ENCODE assay signal across 8 cellular contexts in genomic region chr13:30307194-30307965, GRCh38. TPM values are rescaled to one million over a fixed set of nuclear protein-coding genes. Genes with fewer than 3 reads are reported as not detected.
DNase-seq lines count a peak whose midpoint lies in the region; TF ChIP-seq lines count a peak whose summit lies in the region.

KATNAL1 (minus strand) TSS chr13:30307551; CDS start chr13:30283777, 23,774 bp downstream.

- H3K4me3 ChIP-seq in H7 (ENCODE audit: insufficient read depth, low read depth, low read length) (peak within 1 kb of the TSS; percentile 87), thymus (ENCODE audit: low read length) (peak within 1 kb of the TSS; percentile 98)

- H3K4me3 Mint-ChIP-seq in activated naive CD4-positive, alpha-beta T cell treated with anti-CD3 and anti-CD28 coated beads, Interleukin-2, amount 10 ng/mL, durations not matched to agents 7 days and 5 days: peak within 1 kb of the TSS; percentile 81
- H3K4me3 Mint-ChIP-seq in glutamatergic neuron (ENCODE audit: unreplicated experiment) (peak within 1 kb of the TSS; percentile 93), osteocyte (ENCODE audit: unreplicated experiment) (peak within 1 kb of the TSS; percentile 86)

- H3K4me1 Mint-ChIP-seq in activated naive CD4-positive, alpha-beta T cell treated with anti-CD3 and anti-CD28 coated beads, Interleukin-2, amount 10 ng/mL, durations not matched to agents 7 days and 5 days: peaks cover 51% of the 10 kb centered on the region
- H3K4me1 Mint-ChIP-seq in glutamatergic neuron (ENCODE audit: low read depth, unreplicated experiment): peaks cover 15% of the 10 kb centered on the region
- peaks cover 52% of the 10 kb centered on the region for H3K4me1 Mint-ChIP-seq in osteocyte (ENCODE audit: unreplicated experiment)

- in situ Hi-C loops in SK-MEL-5 (cut with HindIII; ENCODE audit: low pct_unique_long_range_greater_than_20kb, low sequenced_read_pairs): no loop called here

- peak within 1 kb of the TSS; percentile 84 for H3K27ac Mint-ChIP-seq in activated naive CD4-positive, alpha-beta T cell treated with anti-CD3 and anti-CD28 coated beads, Interleukin-2, amount 10 ng/mL, durations not matched to agents 7 days and 5 days
- H3K27ac Mint-ChIP-seq in glutamatergic neuron (ENCODE audit: unreplicated experiment) (peak within 1 kb of the TSS; percentile 94), osteocyte (ENCODE audit: unreplicated experiment) (peak within 1 kb of the TSS; percentile 74)

- CTCF ChIA-PET in activated naive CD4-positive, alpha-beta T cell treated with anti-CD3 and anti-CD28 coated beads, Interleukin-2, amount 10 ng/mL, durations not matched to agents 7 days and 5 days (lab: Charles Lee): interaction anchor here (0.8 to 1.4 kb wide), 4 partner anchors 39 to 175 kb away, joined by 3 to 5 read pairs (median 4); no protein-coding TSS in a partner anchor

- WGBS in thymus: 1% methylated on average over 71 of the region's 71 CpGs

- TF ChIP-seq CTCF in glutamatergic neuron (IDR thresholded peaks at IDR 0.05; ENCODE audit: partially characterized antibody, unreplicated experiment) (no peak), osteocyte (IDR thresholded peaks at IDR 0.05) (no peak)

- H3K36me3 Mint-ChIP-seq in activated naive CD4-positive, alpha-beta T cell treated with anti-CD3 and anti-CD28 coated beads, Interleukin-2, amount 10 ng/mL, durations not matched to agents 7 days and 5 days: peaks cover 3% of the 10 kb centered on the region
- H3K36me3 Mint-ChIP-seq in glutamatergic neuron (ENCODE audit: unreplicated experiment) (no peaks in the 10 kb centered on the region), osteocyte (ENCODE audit: unreplicated experiment) (peaks cover 2% of the 10 kb centered on the region)

- H3K27me3 Mint-ChIP-seq in activated naive CD4-positive, alpha-beta T cell treated with anti-CD3 and anti-CD28 coated beads, Interleukin-2, amount 10 ng/mL, durations not matched to agents 7 days and 5 days: peaks cover 3% of the 10 kb centered on the region
- H3K27me3 Mint-ChIP-seq in glutamatergic neuron (ENCODE audit: unreplicated experiment) (peaks cover 2% of the 10 kb centered on the region), osteocyte (ENCODE audit: unreplicated experiment) (no peaks in the 10 kb centered on the region)

- no peaks in the 10 kb centered on the region for H3K27me3 ChIP-seq in H7 (ENCODE audit: control insufficient read depth, insufficient read depth, low read length)
- H3K27me3 ChIP-seq in thymus (ENCODE audit: control insufficient read depth, insufficient read depth): no peaks in the 10 kb centered on the region

- H3K9me3 Mint-ChIP-seq in activated naive CD4-positive, alpha-beta T cell treated with anti-CD3 and anti-CD28 coated beads, Interleukin-2, amount 10 ng/mL, durations not matched to agents 7 days and 5 days: no peaks in the 10 kb centered on the region
- H3K9me3 Mint-ChIP-seq in glutamatergic neuron (ENCODE audit: unreplicated experiment): no peaks in the 10 kb centered on the region
- H3K9me3 Mint-ChIP-seq in osteocyte (ENCODE audit: unreplicated experiment): no peaks in the 10 kb centered on the region

- no peaks in the 10 kb centered on the region for H3K9me3 ChIP-seq in thymus (ENCODE audit: control insufficient read depth)

- DNase-seq in GF-D8 (lab: John Stamatoyannopoulos, UW) (peak; percentile 51), H7 (peak; percentile 91), M059J (ENCODE audit: low read depth) (peak; percentile 76), SK-MEL-5 (ENCODE audit: low read depth, low spot score) (peak; percentile 70), glutamatergic neuron (peak; percentile 91), osteocyte (ENCODE audit: extremely low spot score, unreplicated experiment) (peak; percentile 89)
- peak; percentile 84 for DNase-seq in activated naive CD4-positive, alpha-beta T cell treated with anti-CD3 and anti-CD28 coated beads, Interleukin-2, amount 10 ng/mL, durations not matched to agents 7 days and 5 days

- no peaks in the 10 kb centered on the region for H3K36me3 ChIP-seq in H7 (replicated peaks; ENCODE audit: control insufficient read depth, insufficient read depth, low read length)
- H3K36me3 ChIP-seq in thymus (ENCODE audit: control insufficient read depth, insufficient read depth): peaks cover 3% of the 10 kb centered on the region

- H3K27ac ChIP-seq in thymus (ENCODE audit: low read depth): peak within 1 kb of the TSS; percentile 90

- H3K4me1 ChIP-seq in thymus (ENCODE audit: control insufficient read depth, insufficient read depth, low read length): peaks cover 11% of the 10 kb centered on the region

RNA-seq across cellular contexts. Expression of gene KATNAL1, which starts in this region (rescaled TPM):
- total RNA-seq in H7 (2014; rRNA removed; shearing (Covaris generic)): 12.1 and 12.8 TPM in 2 replicates
- total RNA-seq in M059J (2014; rRNA removed; shearing (Covaris generic)): 20.7 and 28.2 TPM in 2 replicates
- total RNA-seq in SK-MEL-5 (2014; rRNA removed; shearing (Covaris generic)): 6.7 and 9.9 TPM in 2 replicates
- 6.0 and 6.3 TPM in 2 replicates for polyA plus RNA-seq in SK-MEL-5 (2015; cell fraction: cytosol; rRNA removed)
- 4.4 and 4.6 TPM in 2 replicates for polyA plus RNA-seq in SK-MEL-5 (2015; cell fraction: nucleus; rRNA removed)
- total RNA-seq in glutamatergic neuron (ENCODE audit: unreplicated experiment) (74.6 TPM), osteocyte (29.3 and 30.0 TPM in 2 replicates)
- 4.6 TPM for polyA plus RNA-seq in thymus

Comparison
In these comparisons a context has a peak if more than half of its experiments do, and no peak if none do; other contexts are left out.
1. Peak in every context shown above with its lines: DNase-seq, H3K4me3 ChIP-seq and H3K27ac ChIP-seq.